Comparison of ENCODE assay signal across 1 cellular context in the genomic region with DNA sequence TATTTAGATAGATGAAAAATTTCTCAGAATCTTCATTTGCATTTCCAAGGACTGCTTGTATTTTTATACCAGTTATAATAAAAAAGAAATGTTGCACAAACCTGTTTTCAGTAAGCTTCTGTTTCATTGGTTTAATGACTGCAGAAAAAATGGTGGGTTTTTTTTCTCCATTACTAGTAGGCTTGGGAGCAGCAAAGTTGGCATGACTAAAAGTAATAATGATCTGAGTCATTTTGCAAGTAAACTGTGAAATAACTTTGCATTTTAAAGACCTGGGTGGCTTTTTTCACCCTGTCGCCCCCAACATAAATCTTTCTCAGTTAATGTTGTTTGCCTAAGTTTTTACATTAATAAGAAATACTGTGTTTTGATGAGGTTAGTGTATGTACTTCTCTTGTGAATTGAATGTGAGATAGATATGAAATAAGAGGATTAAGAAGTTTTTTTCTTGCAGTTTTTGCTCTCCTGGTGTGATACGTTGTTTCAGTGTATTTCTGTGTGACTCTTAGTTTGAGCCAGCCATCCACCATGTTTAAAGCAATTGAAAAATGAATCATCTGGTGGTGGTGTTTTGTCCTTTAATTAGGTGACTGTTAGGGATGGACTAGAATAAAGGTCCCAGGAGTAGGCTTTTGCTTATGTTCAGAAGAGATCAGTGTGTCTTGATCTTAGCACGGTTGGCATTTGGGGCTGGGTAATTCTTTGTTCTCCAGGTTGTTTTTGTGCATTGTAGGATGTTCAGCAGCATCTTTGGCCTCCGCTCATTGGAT.
TF ChIP-seq lines count a peak whose summit lies in the region.

No MANE protein-coding gene starts in this region.

TF ChIP-seq in SK-N-SH, 30 proteins besides CTCF, POLR2A, EP300 and RAD21 (continued from another document):
- TF ChIP-seq, protein P1, sequence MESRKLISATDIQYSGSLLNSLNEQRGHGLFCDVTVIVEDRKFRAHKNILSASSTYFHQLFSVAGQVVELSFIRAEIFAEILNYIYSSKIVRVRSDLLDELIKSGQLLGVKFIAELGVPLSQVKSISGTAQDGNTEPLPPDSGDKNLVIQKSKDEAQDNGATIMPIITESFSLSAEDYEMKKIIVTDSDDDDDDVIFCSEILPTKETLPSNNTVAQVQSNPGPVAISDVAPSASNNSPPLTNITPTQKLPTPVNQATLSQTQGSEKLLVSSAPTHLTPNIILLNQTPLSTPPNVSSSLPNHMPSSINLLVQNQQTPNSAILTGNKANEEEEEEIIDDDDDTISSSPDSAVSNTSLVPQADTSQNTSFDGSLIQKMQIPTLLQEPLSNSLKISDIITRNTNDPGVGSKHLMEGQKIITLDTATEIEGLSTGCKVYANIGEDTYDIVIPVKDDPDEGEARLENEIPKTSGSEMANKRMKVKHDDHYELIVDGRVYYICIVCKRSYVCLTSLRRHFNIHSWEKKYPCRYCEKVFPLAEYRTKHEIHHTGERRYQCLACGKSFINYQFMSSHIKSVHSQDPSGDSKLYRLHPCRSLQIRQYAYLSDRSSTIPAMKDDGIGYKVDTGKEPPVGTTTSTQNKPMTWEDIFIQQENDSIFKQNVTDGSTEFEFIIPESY (IDR thresholded peaks at IDR 0.05; ENCODE audit: borderline replicate concordance, low read depth) = no peak
- no peak for TF ChIP-seq RXRA (IDR thresholded peaks at IDR 0.05; ENCODE audit: borderline replicate concordance, low read depth)
- TF ChIP-seq GABPA (IDR thresholded peaks at IDR 0.05; ENCODE audit: low read depth) = no peak
- TF ChIP-seq SIN3A (IDR thresholded peaks at IDR 0.05; ENCODE audit: borderline replicate concordance, low read depth, low read length) = no peak
- no peak for TF ChIP-seq FOXM1 (IDR thresholded peaks at IDR 0.05; ENCODE audit: low read depth)
